In the genomic region with DNA sequence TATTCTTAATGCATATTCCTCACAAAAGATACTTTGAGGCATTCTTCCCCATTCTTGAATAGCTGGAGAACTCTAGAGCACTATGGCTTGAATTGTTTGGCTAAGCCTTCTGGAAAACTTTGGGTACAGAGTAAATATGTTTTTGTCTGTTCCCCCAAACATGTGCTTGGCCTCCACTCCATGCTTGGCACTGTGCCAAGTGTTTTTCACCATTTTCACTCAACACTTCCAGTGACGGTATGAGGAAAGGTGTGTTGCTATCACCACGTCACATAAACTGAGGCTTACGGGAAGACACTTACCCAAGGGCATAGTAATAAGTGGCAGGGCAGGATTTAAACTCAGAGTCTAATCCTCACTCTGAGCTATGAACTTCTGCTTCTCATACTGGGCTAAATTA, we compare ENCODE assay signal across 21 cellular contexts.
"Had no signal": no experiment of that assay in that cellular context is flagged by ENCODE, and none has a peak within 500 bp of the region (broad histone marks: within the 10 kb centered on the region; RNA-seq: fewer than 3 reads in every experiment).

No MANE protein-coding gene starts in this region.

- DNase-seq: activated CD4-positive, alpha-beta memory T cell treated with anti-CD3 and anti-CD28 coated beads for 36 hours; activated CD4-positive, alpha-beta T cell treated with anti-CD3 and anti-CD28 coated beads for 36 hours; activated CD4-positive, alpha-beta T cell treated with anti-CD3 and anti-CD28 coated beads, Interleukin-2, amount 10 ng/mL, durations not matched to agents 24 days and 14 days; activated CD4-positive, CD25-positive, alpha-beta regulatory T cell; activated CD4-positive, CD25-positive, alpha-beta regulatory T cell treated with anti-CD3 and anti-CD28 coated beads, Interleukin-2, amount 50 U/mL, for 72 hours; activated CD8-positive, alpha-beta memory T cell treated with anti-CD3 and anti-CD28 coated beads, Interleukin-2, amount 10 ng/mL, durations not matched to agents 7 days and 5 days; activated CD8-positive, alpha-beta memory T cell treated with anti-CD3 and anti-CD28 coated beads, Interleukin-2, amount 50 U/mL, for 4 hours; activated CD8-positive, alpha-beta T cell treated with anti-CD3 and anti-CD28 coated beads, Interleukin-2, amount 10 ng/mL, durations not matched to agents 7 days and 5 days; activated effector memory CD4-positive, alpha-beta T cell treated with anti-CD3 and anti-CD28 coated beads, Interleukin-2, amount 50 U/mL, for 16 hours; activated naive CD4-positive, alpha-beta T cell treated with anti-CD3 and anti-CD28 coated beads for 36 hours; activated naive CD8-positive, alpha-beta T cell treated with anti-CD3 and anti-CD28 coated beads for 36 hours; activated naive CD8-positive, alpha-beta T cell treated with anti-CD3 and anti-CD28 coated beads, Interleukin-2, amount 50 U/mL, for 24 hours; activated T-cell treated with anti-CD3 and anti-CD28 coated beads, Interleukin-2, amount 50 U/mL, for 1 hour; activated T-cell treated with anti-CD3 and anti-CD28 coated beads, Interleukin-2, amount 50 U/mL, for 48 hours; adrenal gland; aorta; body of pancreas; cortex of kidney; dermis blood vessel endothelial cell; effector CD4-positive, alpha-beta T cell; foreskin fibroblast had no signal

- H3K27ac ChIP-seq: adrenal gland, body of pancreas had no signal

- H3K4me3 ChIP-seq: adrenal gland, body of pancreas had no signal

- H3K4me1 ChIP-seq: adrenal gland, body of pancreas had no signal

- H3K36me3 ChIP-seq: adrenal gland had no signal

- H3K9me3 ChIP-seq: adrenal gland, body of pancreas had no signal
